8 cellular contexts compared by ENCODE assay signal in genomic region chr19:36528194-36528920, GRCh38. TPM values are rescaled to one million over a fixed set of nuclear protein-coding genes. Genes with fewer than 3 reads are reported as not detected.
DNase-seq lines count a peak whose midpoint lies in the region; ATAC-seq, FAIRE-seq and TF ChIP-seq lines count a peak whose summit lies in the region.

Gene ZNF260, minus strand, starts transcription at chr19:36528271. Its CDS starts 13,033 bp downstream, at chr19:36515238.

- peak within 1 kb of the TSS; percentile 98 for H4K8ac ChIP-seq in H1 (ENCODE audit: extremely low read depth, insufficient read depth, low read length)

- H4K5ac ChIP-seq in H1 (ENCODE audit: insufficient read length, low read depth, low read length): peak within 1 kb of the TSS; percentile 99

- POLR2A ChIA-PET in H1 (lab: Charles Lee; ENCODE audit: partially characterized antibody): interaction anchor here (0.6 to 4.3 kb wide), 34 partner anchors 10 to 689 kb away, joined by 3 to 72 read pairs (median 4); partner anchors contain the start of genes TBCB, ZFP14, ZFP82 and ZNF146

- peaks cover 16% of the 10 kb centered on the region for H3K4me1 Mint-ChIP-seq in activated CD8-positive, alpha-beta memory T cell treated with anti-CD3 and anti-CD28 coated beads, Interleukin-2, amount 10 ng/mL, durations not matched to agents 7 days and 5 days
- H3K4me1 Mint-ChIP-seq in memory B cell: peaks cover 16% of the 10 kb centered on the region

- peak within 1 kb of the TSS; percentile 86 for H3K56ac ChIP-seq in H1 (replicated peaks; ENCODE audit: insufficient read length, low read depth, low read length)

- H3K79me2 ChIP-seq in H1 (ENCODE audit: control insufficient read depth in 1 of 2, insufficient read depth in 2 of 2, low read length in 2 of 2): peaks cover 8 to 45% of the 10 kb centered on the region in 2 experiments

- peak within 1 kb of the TSS; percentile 57 for H3K23ac ChIP-seq in H1 (ENCODE audit: insufficient read length)

- H2BK20ac ChIP-seq in H1 (ENCODE audit: low read length): no peak within 1 kb of the TSS

- peaks cover 8% of the 10 kb centered on the region for H3K23me2 ChIP-seq in H1 (ENCODE audit: low read depth, low read length)

- peak; percentile 67 for ATAC-seq in GM19468 (IDR thresholded peaks at IDR 0.05; ENCODE audit: extremely low read depth, unreplicated experiment)
- ATAC-seq in activated CD8-positive, alpha-beta memory T cell treated with anti-CD3 and anti-CD28 coated beads, Interleukin-2, amount 10 ng/mL, durations not matched to agents 7 days and 5 days: peak; percentile 91
- ATAC-seq in memory B cell (ENCODE audit: low read depth): peak; percentile 83

- peak; percentile 80 for FAIRE-seq in H1 (lab: Jason Lieb, UNC)

- H3K18ac ChIP-seq in H1 (ENCODE audit: extremely low read depth, low read length): peak within 1 kb of the TSS; percentile 98

- H3K27ac ChIP-seq in H1 (ENCODE audit: low read depth, low read length): peak within 1 kb of the TSS; percentile 99

- no peaks in the 10 kb centered on the region for H3K27me3 ChIP-seq in H1 (replicated peaks in 1 of 4; ENCODE audit: control insufficient read depth in 3 of 4, extremely low read depth in 1 of 4, insufficient read depth in 3 of 4, low read length in 3 of 4)

- peak within 1 kb of the TSS; percentile 99 for H2BK12ac ChIP-seq in H1 (ENCODE audit: low read depth, low read length)

- H3K27ac Mint-ChIP-seq in activated CD8-positive, alpha-beta memory T cell treated with anti-CD3 and anti-CD28 coated beads, Interleukin-2, amount 10 ng/mL, durations not matched to agents 7 days and 5 days: peak within 1 kb of the TSS; percentile 95
- peak within 1 kb of the TSS; percentile 95 for H3K27ac Mint-ChIP-seq in memory B cell

- peaks cover 0 to 4% (median 2%) of the 10 kb centered on the region in 4 experiments; a peak in 6 of 7 replicates for H3K4me1 ChIP-seq in H1 (replicated peaks in 1 of 4; ENCODE audit: control insufficient read depth in 3 of 4, insufficient read depth in 4 of 4, low read length in 3 of 4)

- peak within 1 kb of the TSS; percentile 91 for H3K14ac ChIP-seq in H1 (ENCODE audit: insufficient read length)

- peaks cover 4% of the 10 kb centered on the region; the same call in 1 of the 2 replicates for H3K79me1 ChIP-seq in H1 (ENCODE audit: low read depth, low read length)

- 0 out of 3 replicates have a peak, but pooled peaks of 1 of the 2 experiments have one; percentile 8 for TF ChIP-seq EP300 in H1 (IDR thresholded peaks at IDR 0.05; ENCODE audit: borderline replicate concordance in 1 of 2, low read depth in 2 of 2, low read length in 2 of 2)

- H3K36me3 Mint-ChIP-seq in activated CD8-positive, alpha-beta memory T cell treated with anti-CD3 and anti-CD28 coated beads, Interleukin-2, amount 10 ng/mL, durations not matched to agents 7 days and 5 days: peaks cover 51% of the 10 kb centered on the region
- peaks cover 19% of the 10 kb centered on the region for H3K36me3 Mint-ChIP-seq in memory B cell

- TF ChIP-seq RAD21 in H1 (IDR thresholded peaks at IDR 0.05 in 1 of 2, conservative IDR thresholded peaks at IDR 0.05 in 1 of 2; ENCODE audit: low read depth in 2 of 2, low read length in 2 of 2): no peak

- H2BK5ac ChIP-seq in H1 (ENCODE audit: low read depth, low read length): peak within 1 kb of the TSS; percentile 99

- peak within 1 kb of the TSS; percentile 86 for H2BK120ac ChIP-seq in H1 (replicated peaks; ENCODE audit: low read depth, low read length)

- H2AK5ac ChIP-seq in H1 (ENCODE audit: low read depth, low read length): peak within 1 kb of the TSS; percentile 96

- H3K4me3 Mint-ChIP-seq in activated CD8-positive, alpha-beta memory T cell treated with anti-CD3 and anti-CD28 coated beads, Interleukin-2, amount 10 ng/mL, durations not matched to agents 7 days and 5 days: peak within 1 kb of the TSS; percentile 95
- peak within 1 kb of the TSS; percentile 93 for H3K4me3 Mint-ChIP-seq in memory B cell

- H3K4me3 ChIP-seq in H1 (ENCODE audit: extremely low read depth in 1 of 4, insufficient read depth in 2 of 4, low read depth in 3 of 4, low read length in 4 of 4): peak within 1 kb of the TSS; percentile 72 to 98 (median 85)

- H3K27me3 Mint-ChIP-seq in activated CD8-positive, alpha-beta memory T cell treated with anti-CD3 and anti-CD28 coated beads, Interleukin-2, amount 10 ng/mL, durations not matched to agents 7 days and 5 days: no peaks in the 10 kb centered on the region
- H3K27me3 Mint-ChIP-seq in memory B cell: no peaks in the 10 kb centered on the region

- DNase-seq in CMK (ENCODE audit: low read depth): peak; percentile 92
- peak; percentile 94 for DNase-seq in HS-5 (ENCODE audit: low read depth)
- peak; percentile 94 for DNase-seq in NOMO-1 treated with DMSO at 0.1 percent for 48 hours (lab: John Stamatoyannopoulos, UW; ENCODE audit: unreplicated experiment)
- peak; percentile 95 for DNase-seq in activated CD8-positive, alpha-beta memory T cell treated with anti-CD3 and anti-CD28 coated beads, Interleukin-2, amount 10 ng/mL, durations not matched to agents 7 days and 5 days
- peak; percentile 92 to 96 for DNase-seq in H1 (ENCODE audit: low read depth in 1 of 2, low spot score in 2 of 2)
- peak; percentile 88 to 95 for DNase-seq in memory B cell (ENCODE audit: low spot score in 2 of 2)
- peak; percentile 84 for DNase-seq in stimulated activated CD8-positive, alpha-beta memory T cell treated with anti-CD3 and anti-CD28 coated beads, Interleukin-12 subunit alpha, Interleukin-12 subunit beta, amount 100 ng/mL, for 1 hour (ENCODE audit: low read depth)

- 1% methylated on average over 55 of the region's 55 CpGs; no CpG with 5 or more reads in 1 of the 2 experiments for WGBS in H1 (ENCODE audit: extremely low coverage in 1 of 2, insufficient coverage in 1 of 2, insufficient read length in 1 of 2, insufficient replicate concordance in 2 of 2, low coverage in 1 of 2, low lambda C conversion rate in 2 of 2, missing lambda C conversion rate in 1 of 2), 2 experiments

- H3K4ac ChIP-seq in H1 (replicated peaks; ENCODE audit: insufficient read length, low read depth, low read length): peak within 1 kb of the TSS; percentile 81

- peak; percentile 80 to 84; a peak in 2 of 3 replicates for TF ChIP-seq POLR2A in H1 (IDR thresholded peaks at IDR 0.05; ENCODE audit: control extremely low read depth in 1 of 2, low read depth in 2 of 2, low read length in 2 of 2)

- no peaks in the 10 kb centered on the region for H4K20me1 ChIP-seq in H1 (replicated peaks in 1 of 2; ENCODE audit: control insufficient read depth in 1 of 2, insufficient read depth in 2 of 2, low read length in 2 of 2)

- H3K36me3 ChIP-seq in H1 (ENCODE audit: control insufficient read depth in 2 of 4, insufficient read depth in 4 of 4, low read length in 3 of 4): peaks cover 4 to 12% (median 6%) of the 10 kb centered on the region in 4 experiments; a peak in 5 of 8 replicates

- peak within 1 kb of the TSS; percentile 89 to 100 (median 98) for H3K9ac ChIP-seq in H1 (replicated peaks in 1 of 4; ENCODE audit: extremely low read depth in 1 of 4, low read depth in 3 of 4, low read length in 3 of 4)

- CTCF ChIA-PET in activated CD8-positive, alpha-beta memory T cell treated with anti-CD3 and anti-CD28 coated beads, Interleukin-2, amount 10 ng/mL, durations not matched to agents 7 days and 5 days (lab: Charles Lee): interaction anchor here (1.1 to 1.9 kb wide), 2 partner anchors 39 to 138 kb away, joined by 3 to 9 read pairs; partner anchors contain the start of genes ZNF461 and ZNF566
- CTCF ChIA-PET in H1 (lab: Charles Lee; ENCODE audit: partially characterized antibody): interaction anchor here (0.6 to 1.6 kb wide), 3 partner anchors 51 to 782 kb away, joined by 4 to 5 read pairs (median 4); partner anchors contain the start of gene ZNF345

- H2BK15ac ChIP-seq in H1 (ENCODE audit: low read length): peak within 1 kb of the TSS; percentile 92

- peaks cover 18% of the 10 kb centered on the region for H3K9me3 Mint-ChIP-seq in activated CD8-positive, alpha-beta memory T cell treated with anti-CD3 and anti-CD28 coated beads, Interleukin-2, amount 10 ng/mL, durations not matched to agents 7 days and 5 days (ENCODE audit: low read depth)
- H3K9me3 Mint-ChIP-seq in memory B cell: peaks cover 4% of the 10 kb centered on the region

- peak within 1 kb of the TSS; percentile 97 to 99 for H3K4me2 ChIP-seq in H1 (ENCODE audit: insufficient read depth in 1 of 2, low read depth in 2 of 2, low read length in 2 of 2)

- TF ChIP-seq CTCF in H1 (IDR thresholded peaks at IDR 0.05; ENCODE audit: control extremely low read depth in 1 of 3, insufficient read depth in 1 of 3, low read depth in 1 of 3, low read length in 3 of 3): no peak

- H4K91ac ChIP-seq in H1 (replicated peaks; ENCODE audit: insufficient read length, low read length): peak within 1 kb of the TSS; percentile 99

- no peaks in the 10 kb centered on the region for H3K9me3 ChIP-seq in H1 (ENCODE audit: insufficient read depth in 2 of 2, low read depth in 1 of 2, low read length in 1 of 2)

- H2AFZ ChIP-seq in H1 (ENCODE audit: low read length): peak within 1 kb of the TSS; percentile 99

TF ChIP-seq in H1, 55 proteins besides CTCF, POLR2A, EP300 and RAD21 (continues in another document):
- TF ChIP-seq JUND (IDR thresholded peaks at IDR 0.05; ENCODE audit: low read length) (0 out of 2 replicates have a peak, but pooled peaks have one; percentile 26), BCL11A (IDR thresholded peaks at IDR 0.05; ENCODE audit: low read depth in 2 of 2, low read length in 2 of 2) (no peak), SUZ12 (IDR thresholded peaks at IDR 0.05; ENCODE audit: low read length) (no peak), TCF12 (IDR thresholded peaks at IDR 0.05; ENCODE audit: low read depth, low read length) (0 out of 2 replicates have a peak, but pooled peaks have one; percentile 52), USF2 (IDR thresholded peaks at IDR 0.05; ENCODE audit: low read length) (peak; percentile 18; the same call in 1 of the 2 replicates)

RNA-seq across cellular contexts. Expression of gene ZNF260, which starts in this region (rescaled TPM):
- 10 to 100 TPM in 1 of 2 experiments, 1 to 10 TPM in 1; 9.3 to 11.7 TPM for total RNA-seq in activated CD8-positive, alpha-beta memory T cell treated with anti-CD3 and anti-CD28 coated beads, Interleukin-2, amount 10 ng/mL, durations not matched to agents 7 days and 5 days
- 30.7 and 32.3 TPM in 2 replicates for total RNA-seq in H1 (2021; fragmentation: NEBNext Ultra II Directional; extraction: Animal tissue kit (Norgen Biotek cat#: 25700))
- 4.1 and 5.5 TPM in 2 replicates for polyA plus RNA-seq in H1 (2011; rRNA removed)
- 8.4 TPM for polyA plus RNA-seq in H1 (2011; cell fraction: cytosol; rRNA removed)
- polyA plus RNA-seq in H1 (2011; cell fraction: nucleus; rRNA removed): 4.9 TPM
- 7.7 to 18.2 TPM (median 11.1 TPM) in 4 replicates for polyA plus RNA-seq in H1 (2012, experiment 1 of 2)
- 0.46 TPM for polyA plus RNA-seq in H1 (2012, experiment 2 of 2)
- polyA plus RNA-seq in H1 (2013, experiment 1 of 2): 19.1 TPM
- 17.5 TPM for polyA plus RNA-seq in H1 (2013, experiment 2 of 2)
- 12.1 and 20.8 TPM in 2 replicates for polyA minus RNA-seq in H1 (2011; rRNA and poly(A)+ RNA removed)
- polyA minus RNA-seq in H1 (2011; cell fraction: cytosol; rRNA and poly(A)+ RNA removed): 61.4 TPM
- 103 TPM for polyA minus RNA-seq in H1 (2011; cell fraction: nucleus; rRNA and poly(A)+ RNA removed)

Comparison
In these comparisons a context has a peak if more than half of its experiments do, and no peak if none do; other contexts are left out.
1. Peak in every context shown above with its lines: DNase-seq, ATAC-seq, H3K4me3 ChIP-seq and H3K27ac ChIP-seq.